In genomic region chr7:36283171-36283570, GRCh38 we compare ENCODE assay signal across 15 cellular contexts.
DNase-seq lines count a peak whose midpoint lies in the region; ATAC-seq and TF ChIP-seq lines count a peak whose summit lies in the region.
"Had no signal": no experiment of that assay in that cellular context is flagged by ENCODE, and none has a peak within 500 bp of the region (broad histone marks: within the 10 kb centered on the region; RNA-seq: fewer than 3 reads in every experiment).

No MANE protein-coding gene starts in this region.

- no peak overlapping the region for H3K27ac Mint-ChIP-seq in activated CD4-positive, alpha-beta memory T cell treated with anti-CD3 and anti-CD28 coated beads for 36 hours
- no peak overlapping the region for H3K27ac Mint-ChIP-seq in activated CD4-positive, alpha-beta memory T cell treated with anti-CD3 and anti-CD28 coated beads, Interleukin-2, amount 10 ng/mL, durations not matched to agents 7 days and 5 days
- peak overlapping the region; percentile 100 for H3K27ac Mint-ChIP-seq in T-helper 17 cell
- peak overlapping the region; percentile 27 to 83 for H3K27ac Mint-ChIP-seq in stimulated activated naive CD8-positive, alpha-beta T cell treated with anti-CD3 and anti-CD28 coated beads, Interleukin-15, amount 100 ng/mL, for 72 hours

- H3K27ac ChIP-seq in lower lobe of right lung (peak overlapping the region; percentile 46), adrenal gland (peak overlapping the region in 1 of 5 donors; percentile 59)
- H3K27ac ChIP-seq: uterus had no signal

- H3K4me3 ChIP-seq in lower lobe of right lung (no peak overlapping the region), adrenal gland (no peak overlapping the region)
- H3K4me3 ChIP-seq: heart right ventricle, uterus had no signal

- H3K36me3 ChIP-seq in lower lobe of right lung = no peaks in the 10 kb centered on the region
- no peaks in the 10 kb centered on the region for H3K36me3 ChIP-seq in adrenal gland (replicated peaks in 1 of 2)
- H3K36me3 ChIP-seq: uterus had no signal

- no peak for TF ChIP-seq POLR2A in adrenal gland (IDR thresholded peaks at IDR 0.05)

- no peaks in the 10 kb centered on the region for H3K9me3 Mint-ChIP-seq in activated CD4-positive, alpha-beta memory T cell treated with anti-CD3 and anti-CD28 coated beads for 36 hours
- no peaks in the 10 kb centered on the region for H3K9me3 Mint-ChIP-seq in activated CD4-positive, alpha-beta memory T cell treated with anti-CD3 and anti-CD28 coated beads, Interleukin-2, amount 10 ng/mL, durations not matched to agents 7 days and 5 days
- H3K9me3 Mint-ChIP-seq in stimulated activated naive CD8-positive, alpha-beta T cell treated with anti-CD3 and anti-CD28 coated beads, Interleukin-15, amount 100 ng/mL, for 72 hours = no peaks in the 10 kb centered on the region
- H3K9me3 Mint-ChIP-seq: activated naive CD4-positive, alpha-beta T cell treated with anti-CD3 and anti-CD28 coated beads, Interleukin-2, amount 50 U/mL, for 24 hours had no signal

- no peaks in the 10 kb centered on the region for H3K27me3 Mint-ChIP-seq in activated CD4-positive, alpha-beta memory T cell treated with anti-CD3 and anti-CD28 coated beads for 36 hours
- H3K27me3 Mint-ChIP-seq in activated CD4-positive, alpha-beta memory T cell treated with anti-CD3 and anti-CD28 coated beads, Interleukin-2, amount 10 ng/mL, durations not matched to agents 7 days and 5 days = no peaks in the 10 kb centered on the region
- H3K27me3 Mint-ChIP-seq in T-helper 17 cell = no peaks in the 10 kb centered on the region
- no peaks in the 10 kb centered on the region for H3K27me3 Mint-ChIP-seq in stimulated activated naive CD8-positive, alpha-beta T cell treated with anti-CD3 and anti-CD28 coated beads, Interleukin-15, amount 100 ng/mL, for 72 hours
- H3K27me3 Mint-ChIP-seq: activated naive CD4-positive, alpha-beta T cell treated with anti-CD3 and anti-CD28 coated beads, Interleukin-2, amount 50 U/mL, for 24 hours had no signal

- TF ChIP-seq CTCF in lower lobe of right lung (IDR thresholded peaks at IDR 0.05) (no peak), adrenal gland (IDR thresholded peaks at IDR 0.05) (no peak), omental fat pad (IDR thresholded peaks at IDR 0.05) (no peak)

- peak; percentile 22 for DNase-seq in activated CD4-positive, alpha-beta memory T cell treated with anti-CD3 and anti-CD28 coated beads for 36 hours
- DNase-seq in activated CD4-positive, alpha-beta memory T cell treated with anti-CD3 and anti-CD28 coated beads, Interleukin-2, amount 10 ng/mL, durations not matched to agents 7 days and 5 days = no peak
- DNase-seq in T-helper 17 cell = no peak
- no peak for DNase-seq in lower lobe of right lung
- DNase-seq in stimulated activated naive CD8-positive, alpha-beta T cell treated with anti-CD3 and anti-CD28 coated beads, Interleukin-15, amount 100 ng/mL, for 72 hours = no peak
- no peak for DNase-seq in adrenal gland
- DNase-seq in NCI-H524 treated with DMSO at 0.1 percent for 48 hours (lab: John Stamatoyannopoulos, UW) = no peak
- no peak for DNase-seq in omental fat pad (ENCODE audit: low spot score)
- DNase-seq: activated CD4-positive, alpha-beta T cell treated with anti-CD3 and anti-CD28 coated beads for 48 hours; cerebellar nuclear complex; DMS153; MM.1S; uterus had no signal

- ATAC-seq in T-helper 17 cell (no peak), lower lobe of right lung (no peak), omental fat pad (ENCODE audit: low FRiP score) (no peak)
- peak; percentile 16 for ATAC-seq in stimulated activated naive CD8-positive, alpha-beta T cell treated with anti-CD3 and anti-CD28 coated beads, Interleukin-15, amount 100 ng/mL, for 72 hours

- H3K9me3 ChIP-seq in T-helper 17 cell (ENCODE audit: control insufficient read depth, low read length, poor library complexity, severe bottlenecking) (no peaks in the 10 kb centered on the region), lower lobe of right lung (no peaks in the 10 kb centered on the region), adrenal gland (replicated peaks in 1 of 3) (no peaks in the 10 kb centered on the region)
- H3K9me3 ChIP-seq: heart right ventricle, uterus had no signal

- no peaks in the 10 kb centered on the region for H3K27me3 ChIP-seq in lower lobe of right lung (ENCODE audit: low read depth)
- H3K27me3 ChIP-seq in adrenal gland = no peaks in the 10 kb centered on the region
- H3K27me3 ChIP-seq: heart right ventricle, uterus had no signal

- POLR2A ChIA-PET in activated CD4-positive, alpha-beta memory T cell treated with anti-CD3 and anti-CD28 coated beads for 36 hours (lab: Charles Lee) = no interaction called here
- POLR2A ChIA-PET in activated CD4-positive, alpha-beta memory T cell treated with anti-CD3 and anti-CD28 coated beads, Interleukin-2, amount 10 ng/mL, durations not matched to agents 7 days and 5 days (lab: Charles Lee) = no interaction called here

- WGBS in adrenal gland, 4 donors = 82 to 92% (median 87%) methylated on average over 9 of the region's 9 CpGs

- intact Hi-C loops in activated CD4-positive, alpha-beta memory T cell treated with anti-CD3 and anti-CD28 coated beads for 36 hours (cut with micrococcal nuclease) = loop anchor here (10.0 kb wide), 1 partner anchor 558 kb away; no protein-coding TSS in a partner anchor
- intact Hi-C loops in lower lobe of right lung (cut with DNase I) = no loop called here
- intact Hi-C loops in adrenal gland (cut with DNase I) = no loop called here

- peaks cover 2% of the 10 kb centered on the region for H3K36me3 Mint-ChIP-seq in activated CD4-positive, alpha-beta memory T cell treated with anti-CD3 and anti-CD28 coated beads for 36 hours
- H3K36me3 Mint-ChIP-seq in activated CD4-positive, alpha-beta memory T cell treated with anti-CD3 and anti-CD28 coated beads, Interleukin-2, amount 10 ng/mL, durations not matched to agents 7 days and 5 days (ENCODE audit: low read depth) = peaks cover 4% of the 10 kb centered on the region
- no peaks in the 10 kb centered on the region for H3K36me3 Mint-ChIP-seq in T-helper 17 cell (ENCODE audit: low read depth)
- H3K36me3 Mint-ChIP-seq: activated naive CD4-positive, alpha-beta T cell treated with anti-CD3 and anti-CD28 coated beads, Interleukin-2, amount 50 U/mL, for 24 hours had no signal

- no peak overlapping the region for H3K4me3 Mint-ChIP-seq in activated CD4-positive, alpha-beta memory T cell treated with anti-CD3 and anti-CD28 coated beads for 36 hours
- no peak overlapping the region for H3K4me3 Mint-ChIP-seq in activated CD4-positive, alpha-beta memory T cell treated with anti-CD3 and anti-CD28 coated beads, Interleukin-2, amount 10 ng/mL, durations not matched to agents 7 days and 5 days
- H3K4me3 Mint-ChIP-seq in T-helper 17 cell = peak overlapping the region; percentile 3
- H3K4me3 Mint-ChIP-seq in stimulated activated naive CD8-positive, alpha-beta T cell treated with anti-CD3 and anti-CD28 coated beads, Interleukin-15, amount 100 ng/mL, for 72 hours = peak overlapping the region in 1 of 2 donors; percentile 37
- H3K4me3 Mint-ChIP-seq: activated naive CD4-positive, alpha-beta T cell treated with anti-CD3 and anti-CD28 coated beads, Interleukin-2, amount 50 U/mL, for 24 hours had no signal

- H3K4me1 Mint-ChIP-seq in activated CD4-positive, alpha-beta memory T cell treated with anti-CD3 and anti-CD28 coated beads for 36 hours (ENCODE audit: low read depth) = peaks cover 57% of the 10 kb centered on the region
- peaks cover 82% of the 10 kb centered on the region for H3K4me1 Mint-ChIP-seq in activated CD4-positive, alpha-beta memory T cell treated with anti-CD3 and anti-CD28 coated beads, Interleukin-2, amount 10 ng/mL, durations not matched to agents 7 days and 5 days
- H3K4me1 Mint-ChIP-seq in T-helper 17 cell = peaks cover 50% of the 10 kb centered on the region
- peaks cover 51% of the 10 kb centered on the region for H3K4me1 Mint-ChIP-seq in stimulated activated naive CD8-positive, alpha-beta T cell treated with anti-CD3 and anti-CD28 coated beads, Interleukin-15, amount 100 ng/mL, for 72 hours

- CTCF ChIA-PET in activated CD4-positive, alpha-beta memory T cell treated with anti-CD3 and anti-CD28 coated beads for 36 hours (lab: Charles Lee) = interaction anchor here (1.8 to 2.9 kb wide), 2 partner anchors 9 to 298 kb away, joined by 4 to 9 read pairs; no protein-coding TSS in a partner anchor
- CTCF ChIA-PET in activated CD4-positive, alpha-beta memory T cell treated with anti-CD3 and anti-CD28 coated beads, Interleukin-2, amount 10 ng/mL, durations not matched to agents 7 days and 5 days (lab: Charles Lee) = interaction anchor here (0.8 kb wide), 1 partner anchor 298 kb away, joined by 3 read pairs; no protein-coding TSS in a partner anchor

- H3K4me1 ChIP-seq in lower lobe of right lung (peaks cover 52% of the 10 kb centered on the region), adrenal gland (replicated peaks in 1 of 2) (peaks cover 12 to 16% of the 10 kb centered on the region in 2 donors)

Comparison
In these comparisons a context has a peak if more than half of its experiments do, and no peak if none do; other contexts are left out.
1. H3K27ac Mint-ChIP-seq: peak in T-helper 17 cell (single experiment) and stimulated activated naive CD8-positive, alpha-beta T cell treated with anti-CD3 and anti-CD28 coated beads, Interleukin-15, amount 100 ng/mL, for 72 hours (2 of 2); none in activated CD4-positive, alpha-beta memory T cell treated with anti-CD3 and anti-CD28 coated beads for 36 hours (single experiment) and activated CD4-positive, alpha-beta memory T cell treated with anti-CD3 and anti-CD28 coated beads, Interleukin-2, amount 10 ng/mL, durations not matched to agents 7 days and 5 days (single experiment).